In genomic region chr10:43140414-43140813, GRCh38 we compare ENCODE assay signal across 9 cellular contexts. TPM values are rescaled to one million over a fixed set of nuclear protein-coding genes. Genes with fewer than 3 reads are reported as not detected.
DNase-seq lines count a peak whose midpoint lies in the region; ATAC-seq, FAIRE-seq and TF ChIP-seq lines count a peak whose summit lies in the region.
"Had no signal": no experiment of that assay in that cellular context is flagged by ENCODE, and none has a peak within 500 bp of the region (broad histone marks: within the 10 kb centered on the region; RNA-seq: fewer than 3 reads in every experiment).

No MANE protein-coding gene starts in this region.

- no peaks in the 10 kb centered on the region for H3K9me3 ChIP-seq in CD4-positive, alpha-beta memory T cell (ENCODE audit: control insufficient read depth in 1 of 2, low read length in 2 of 2)
- H3K9me3 ChIP-seq in astrocyte (ENCODE audit: insufficient read depth, low read depth, low read length) = no peaks in the 10 kb centered on the region
- H3K9me3 ChIP-seq in neural cell (ENCODE audit: low read length) = no peaks in the 10 kb centered on the region

- H3K9ac ChIP-seq in astrocyte (ENCODE audit: low read length) = no peak overlapping the region
- no peak overlapping the region for H3K9ac ChIP-seq in neural cell (ENCODE audit: low read length)

- no peaks in the 10 kb centered on the region for H3K27me3 ChIP-seq in CD4-positive, alpha-beta memory T cell (ENCODE audit: insufficient read depth, low read length)
- peaks cover 3% of the 10 kb centered on the region for H3K27me3 ChIP-seq in astrocyte (ENCODE audit: insufficient read depth, low read length)
- no peaks in the 10 kb centered on the region for H3K27me3 ChIP-seq in neural cell (ENCODE audit: insufficient read depth, low read depth, low read length)

- H3K4me3 Mint-ChIP-seq in CD4-positive, alpha-beta memory T cell = peak overlapping the region; percentile 0 to 100 (median 92)
- peak overlapping the region; percentile 51 for H3K4me3 Mint-ChIP-seq in astrocyte (ENCODE audit: unreplicated experiment)

- intact Hi-C loops in CD4-positive, alpha-beta memory T cell (cut with micrococcal nuclease) = no loop called here

- no peak overlapping the region for H2AFZ ChIP-seq in astrocyte (ENCODE audit: low read depth, low read length)
- no peak overlapping the region for H2AFZ ChIP-seq in neural cell (ENCODE audit: low read depth, low read length)

- H3K79me2 ChIP-seq in astrocyte (ENCODE audit: insufficient read depth, low read length) (peaks cover 72% of the 10 kb centered on the region), neural cell (replicated peaks; ENCODE audit: insufficient read depth, low read length) (peaks cover 50% of the 10 kb centered on the region)

- no peak for TF ChIP-seq EP300 in neural cell (conservative IDR thresholded peaks at IDR 0.05; ENCODE audit: poor library complexity, severe bottlenecking)

- CTCF ChIA-PET in CD4-positive, alpha-beta memory T cell (lab: Charles Lee; ENCODE audit: partially characterized antibody) = interaction anchor here (1.0 to 1.5 kb wide), 2 partner anchors 31 to 64 kb away, joined by 3 to 5 read pairs; no protein-coding TSS in a partner anchor

- ATAC-seq in GM21423 (IDR thresholded peaks at IDR 0.05; ENCODE audit: unreplicated experiment) (peak; percentile 42), esophagus mucosa (no peak)
- ATAC-seq: K562 had no signal

- no peaks in the 10 kb centered on the region for H3F3A ChIP-seq in neural cell (ENCODE audit: insufficient read depth, low read length, poor library complexity, severe bottlenecking)

- no peaks in the 10 kb centered on the region for H3K9me2 ChIP-seq in neural cell (ENCODE audit: insufficient read depth, low read length)

- peak in 4 of 5 donors; percentile 46 to 64 (median 60) for DNase-seq in CD4-positive, alpha-beta memory T cell
- DNase-seq in HT-29 (ENCODE audit: low spot score) (peak; percentile 7), astrocyte (ENCODE audit: low read depth) (peak; percentile 89), NCI-H2196 (lab: John Stamatoyannopoulos, UW; ENCODE audit: unreplicated experiment) (no peak), 8988T (no peak)

- H3K4me1 Mint-ChIP-seq in CD4-positive, alpha-beta memory T cell = peaks cover 47 to 75% (median 61%) of the 10 kb centered on the region in 4 donors
- peaks cover 19% of the 10 kb centered on the region for H3K4me1 Mint-ChIP-seq in astrocyte (ENCODE audit: low read depth, unreplicated experiment)

- no peak overlapping the region for H3K27ac ChIP-seq in CD4-positive, alpha-beta memory T cell (ENCODE audit: low read depth, low read length)
- H3K27ac ChIP-seq in astrocyte (ENCODE audit: low read depth, low read length) (peak overlapping the region; percentile 33), neural cell (ENCODE audit: low read length) (no peak overlapping the region)

- peak overlapping the region; percentile 13 to 97 (median 81) for H3K27ac Mint-ChIP-seq in CD4-positive, alpha-beta memory T cell
- peak overlapping the region; percentile 3 for H3K27ac Mint-ChIP-seq in astrocyte (ENCODE audit: unreplicated experiment)

- TF ChIP-seq CTCF in astrocyte (IDR thresholded peaks at IDR 0.05; ENCODE audit: insufficient read depth, low read depth, low read length) = no peak
- TF ChIP-seq CTCF in neural cell (IDR thresholded peaks at IDR 0.05; ENCODE audit: poor library complexity, severe bottlenecking) = no peak

- H3K9me3 Mint-ChIP-seq in CD4-positive, alpha-beta memory T cell = no peaks in the 10 kb centered on the region
- H3K9me3 Mint-ChIP-seq in astrocyte (ENCODE audit: unreplicated experiment) = no peaks in the 10 kb centered on the region

- H3K4me2 ChIP-seq in astrocyte (ENCODE audit: low read length) (peak overlapping the region; percentile 94), neural cell (ENCODE audit: low read length) (peak overlapping the region; percentile 20)

- H3K4me3 ChIP-seq in CD4-positive, alpha-beta memory T cell (ENCODE audit: low read length in 2 of 2) = no peak overlapping the region
- no peak overlapping the region for H3K4me3 ChIP-seq in astrocyte (ENCODE audit: insufficient read depth, low read depth, low read length)
- peak overlapping the region; percentile 87 for H3K4me3 ChIP-seq in neural cell (ENCODE audit: low read length)
- H3K4me3 ChIP-seq: K562 had no signal

- FAIRE-seq in astrocyte (lab: Jason Lieb, UNC) = peak; percentile 43
- FAIRE-seq: K562 had no signal

- POLR2A ChIA-PET in CD4-positive, alpha-beta memory T cell (lab: Charles Lee; ENCODE audit: partially characterized antibody) = interaction anchor here (0.6 to 3.9 kb wide), 5 partner anchors 10 to 221 kb away, joined by 3 to 28 read pairs (median 3); no protein-coding TSS in a partner anchor

- peaks cover 60% of the 10 kb centered on the region for H4K20me1 ChIP-seq in astrocyte (ENCODE audit: insufficient read depth, low read length)
- H4K20me1 ChIP-seq in neural cell (ENCODE audit: insufficient read depth) = no peaks in the 10 kb centered on the region

- peaks cover 0 to 9% of the 10 kb centered on the region in 2 donors for H3K36me3 Mint-ChIP-seq in CD4-positive, alpha-beta memory T cell
- H3K36me3 Mint-ChIP-seq in astrocyte (ENCODE audit: low read depth, unreplicated experiment) = peaks cover 3% of the 10 kb centered on the region

- H3K27me3 Mint-ChIP-seq in CD4-positive, alpha-beta memory T cell = no peaks in the 10 kb centered on the region
- H3K27me3 Mint-ChIP-seq in astrocyte (ENCODE audit: low read depth, unreplicated experiment) = no peaks in the 10 kb centered on the region

- TF ChIP-seq RAD21 in neural cell (conservative IDR thresholded peaks at IDR 0.05) = no peak

- H3K4me1 ChIP-seq in CD4-positive, alpha-beta memory T cell (ENCODE audit: insufficient read depth, low read length) = peaks cover 71% of the 10 kb centered on the region
- peaks cover 5% of the 10 kb centered on the region for H3K4me1 ChIP-seq in astrocyte (ENCODE audit: insufficient read depth, low read length)

- no peaks in the 10 kb centered on the region for H3K36me3 ChIP-seq in CD4-positive, alpha-beta memory T cell (ENCODE audit: insufficient read depth, low read length)
- H3K36me3 ChIP-seq in astrocyte (ENCODE audit: insufficient read depth, low read length) (no peaks in the 10 kb centered on the region), neural cell (ENCODE audit: insufficient read depth, low read length) (no peaks in the 10 kb centered on the region)

TF ChIP-seq in neural cell, 6 proteins besides CTCF, POLR2A, EP300 and RAD21:
- TF ChIP-seq POLR2AphosphoS5 (IDR thresholded peaks at IDR 0.05) (no peak), TAF1 (IDR thresholded peaks at IDR 0.05; ENCODE audit: low read depth) (no peak), MXI1 (conservative IDR thresholded peaks at IDR 0.05; ENCODE audit: poor library complexity, severe bottlenecking) (no peak), REST (IDR thresholded peaks at IDR 0.05; ENCODE audit: borderline replicate concordance) (no peak), SMC3 (conservative IDR thresholded peaks at IDR 0.05; ENCODE audit: poor library complexity) (no peak), EZH2 (IDR thresholded peaks at IDR 0.05; ENCODE audit: borderline replicate concordance, insufficient read depth, low read length, poor library complexity, severe bottlenecking) (no peak)

RNA-seq across cellular contexts. Expression of gene CSGALNACT2, which starts 2.2 kb away (rescaled TPM):
- total RNA-seq in CD4-positive, alpha-beta memory T cell = 10 to 100 TPM; 45.3 to 48.2 TPM
- 10 to 100 TPM; 21.1 to 23.5 TPM for polyA plus RNA-seq in CD4-positive, alpha-beta memory T cell
- 1.3 TPM in 2 replicates for total RNA-seq in HT-29 (2014; rRNA removed; shearing (Covaris generic))
- total RNA-seq in astrocyte (28.5 and 30.9 TPM in 2 replicates), esophagus mucosa (4.9 TPM)
- 20.3 and 20.7 TPM in 2 replicates for polyA plus RNA-seq in neural cell
- 35.8 and 39.7 TPM in 2 replicates for polyA minus RNA-seq in neural cell

Comparison
In these comparisons a context has a peak if more than half of its experiments do, and no peak if none do; other contexts are left out.
1. DNase-seq: peak in CD4-positive, alpha-beta memory T cell (4 of 5), HT-29 (single experiment) and astrocyte (single experiment); none in NCI-H2196 (single experiment) and 8988T (single experiment).